1 cellular context compared by ENCODE assay signal in genomic region chr2:235634435-235635152, GRCh38.
TF ChIP-seq lines count a peak whose summit lies in the region.

No MANE protein-coding gene starts in this region.

TF ChIP-seq in H1, 55 proteins besides CTCF, POLR2A, EP300 and RAD21 (continued from another document):
- TF ChIP-seq, protein P1, sequence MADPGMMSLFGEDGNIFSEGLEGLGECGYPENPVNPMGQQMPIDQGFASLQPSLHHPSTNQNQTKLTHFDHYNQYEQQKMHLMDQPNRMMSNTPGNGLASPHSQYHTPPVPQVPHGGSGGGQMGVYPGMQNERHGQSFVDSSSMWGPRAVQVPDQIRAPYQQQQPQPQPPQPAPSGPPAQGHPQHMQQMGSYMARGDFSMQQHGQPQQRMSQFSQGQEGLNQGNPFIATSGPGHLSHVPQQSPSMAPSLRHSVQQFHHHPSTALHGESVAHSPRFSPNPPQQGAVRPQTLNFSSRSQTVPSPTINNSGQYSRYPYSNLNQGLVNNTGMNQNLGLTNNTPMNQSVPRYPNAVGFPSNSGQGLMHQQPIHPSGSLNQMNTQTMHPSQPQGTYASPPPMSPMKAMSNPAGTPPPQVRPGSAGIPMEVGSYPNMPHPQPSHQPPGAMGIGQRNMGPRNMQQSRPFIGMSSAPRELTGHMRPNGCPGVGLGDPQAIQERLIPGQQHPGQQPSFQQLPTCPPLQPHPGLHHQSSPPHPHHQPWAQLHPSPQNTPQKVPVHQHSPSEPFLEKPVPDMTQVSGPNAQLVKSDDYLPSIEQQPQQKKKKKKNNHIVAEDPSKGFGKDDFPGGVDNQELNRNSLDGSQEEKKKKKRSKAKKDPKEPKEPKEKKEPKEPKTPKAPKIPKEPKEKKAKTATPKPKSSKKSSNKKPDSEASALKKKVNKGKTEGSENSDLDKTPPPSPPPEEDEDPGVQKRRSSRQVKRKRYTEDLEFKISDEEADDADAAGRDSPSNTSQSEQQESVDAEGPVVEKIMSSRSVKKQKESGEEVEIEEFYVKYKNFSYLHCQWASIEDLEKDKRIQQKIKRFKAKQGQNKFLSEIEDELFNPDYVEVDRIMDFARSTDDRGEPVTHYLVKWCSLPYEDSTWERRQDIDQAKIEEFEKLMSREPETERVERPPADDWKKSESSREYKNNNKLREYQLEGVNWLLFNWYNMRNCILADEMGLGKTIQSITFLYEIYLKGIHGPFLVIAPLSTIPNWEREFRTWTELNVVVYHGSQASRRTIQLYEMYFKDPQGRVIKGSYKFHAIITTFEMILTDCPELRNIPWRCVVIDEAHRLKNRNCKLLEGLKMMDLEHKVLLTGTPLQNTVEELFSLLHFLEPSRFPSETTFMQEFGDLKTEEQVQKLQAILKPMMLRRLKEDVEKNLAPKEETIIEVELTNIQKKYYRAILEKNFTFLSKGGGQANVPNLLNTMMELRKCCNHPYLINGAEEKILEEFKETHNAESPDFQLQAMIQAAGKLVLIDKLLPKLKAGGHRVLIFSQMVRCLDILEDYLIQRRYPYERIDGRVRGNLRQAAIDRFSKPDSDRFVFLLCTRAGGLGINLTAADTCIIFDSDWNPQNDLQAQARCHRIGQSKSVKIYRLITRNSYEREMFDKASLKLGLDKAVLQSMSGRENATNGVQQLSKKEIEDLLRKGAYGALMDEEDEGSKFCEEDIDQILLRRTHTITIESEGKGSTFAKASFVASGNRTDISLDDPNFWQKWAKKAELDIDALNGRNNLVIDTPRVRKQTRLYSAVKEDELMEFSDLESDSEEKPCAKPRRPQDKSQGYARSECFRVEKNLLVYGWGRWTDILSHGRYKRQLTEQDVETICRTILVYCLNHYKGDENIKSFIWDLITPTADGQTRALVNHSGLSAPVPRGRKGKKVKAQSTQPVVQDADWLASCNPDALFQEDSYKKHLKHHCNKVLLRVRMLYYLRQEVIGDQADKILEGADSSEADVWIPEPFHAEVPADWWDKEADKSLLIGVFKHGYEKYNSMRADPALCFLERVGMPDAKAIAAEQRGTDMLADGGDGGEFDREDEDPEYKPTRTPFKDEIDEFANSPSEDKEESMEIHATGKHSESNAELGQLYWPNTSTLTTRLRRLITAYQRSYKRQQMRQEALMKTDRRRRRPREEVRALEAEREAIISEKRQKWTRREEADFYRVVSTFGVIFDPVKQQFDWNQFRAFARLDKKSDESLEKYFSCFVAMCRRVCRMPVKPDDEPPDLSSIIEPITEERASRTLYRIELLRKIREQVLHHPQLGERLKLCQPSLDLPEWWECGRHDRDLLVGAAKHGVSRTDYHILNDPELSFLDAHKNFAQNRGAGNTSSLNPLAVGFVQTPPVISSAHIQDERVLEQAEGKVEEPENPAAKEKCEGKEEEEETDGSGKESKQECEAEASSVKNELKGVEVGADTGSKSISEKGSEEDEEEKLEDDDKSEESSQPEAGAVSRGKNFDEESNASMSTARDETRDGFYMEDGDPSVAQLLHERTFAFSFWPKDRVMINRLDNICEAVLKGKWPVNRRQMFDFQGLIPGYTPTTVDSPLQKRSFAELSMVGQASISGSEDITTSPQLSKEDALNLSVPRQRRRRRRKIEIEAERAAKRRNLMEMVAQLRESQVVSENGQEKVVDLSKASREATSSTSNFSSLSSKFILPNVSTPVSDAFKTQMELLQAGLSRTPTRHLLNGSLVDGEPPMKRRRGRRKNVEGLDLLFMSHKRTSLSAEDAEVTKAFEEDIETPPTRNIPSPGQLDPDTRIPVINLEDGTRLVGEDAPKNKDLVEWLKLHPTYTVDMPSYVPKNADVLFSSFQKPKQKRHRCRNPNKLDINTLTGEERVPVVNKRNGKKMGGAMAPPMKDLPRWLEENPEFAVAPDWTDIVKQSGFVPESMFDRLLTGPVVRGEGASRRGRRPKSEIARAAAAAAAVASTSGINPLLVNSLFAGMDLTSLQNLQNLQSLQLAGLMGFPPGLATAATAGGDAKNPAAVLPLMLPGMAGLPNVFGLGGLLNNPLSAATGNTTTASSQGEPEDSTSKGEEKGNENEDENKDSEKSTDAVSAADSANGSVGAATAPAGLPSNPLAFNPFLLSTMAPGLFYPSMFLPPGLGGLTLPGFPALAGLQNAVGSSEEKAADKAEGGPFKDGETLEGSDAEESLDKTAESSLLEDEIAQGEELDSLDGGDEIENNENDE (IDR thresholded peaks at IDR 0.05; ENCODE audit: insufficient replicate concordance, low read length): no peak
- TF ChIP-seq RBBP5 (IDR thresholded peaks at IDR 0.05; ENCODE audit: borderline replicate concordance, low read depth, low read length): no peak
- TF ChIP-seq TEAD4 (IDR thresholded peaks at IDR 0.05; ENCODE audit: low read depth, low read length): no peak
- TF ChIP-seq KDM1A (IDR thresholded peaks at IDR 0.05; ENCODE audit: borderline replicate concordance, low read length): no peak
- TF ChIP-seq TAF1 (IDR thresholded peaks at IDR 0.05; ENCODE audit: low read depth, low read length): no peak
- TF ChIP-seq, protein P2, sequence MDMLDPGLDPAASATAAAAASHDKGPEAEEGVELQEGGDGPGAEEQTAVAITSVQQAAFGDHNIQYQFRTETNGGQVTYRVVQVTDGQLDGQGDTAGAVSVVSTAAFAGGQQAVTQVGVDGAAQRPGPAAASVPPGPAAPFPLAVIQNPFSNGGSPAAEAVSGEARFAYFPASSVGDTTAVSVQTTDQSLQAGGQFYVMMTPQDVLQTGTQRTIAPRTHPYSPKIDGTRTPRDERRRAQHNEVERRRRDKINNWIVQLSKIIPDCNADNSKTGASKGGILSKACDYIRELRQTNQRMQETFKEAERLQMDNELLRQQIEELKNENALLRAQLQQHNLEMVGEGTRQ (IDR thresholded peaks at IDR 0.05; ENCODE audit: low read length): no peak
TF ChIP-seq in H1: peak in this region for 0.
